ENCODE assay signal across 22 cellular contexts in genomic region chr2:15979051-15979758, GRCh38. TPM values are rescaled to one million over a fixed set of nuclear protein-coding genes. Genes with fewer than 3 reads are reported as not detected.
A peak's percentile ranks its signal among the peaks of the same experiment; 100 is the strongest.
DNase-seq lines count a peak whose midpoint lies in the region; ATAC-seq, FAIRE-seq and TF ChIP-seq lines count a peak whose summit lies in the region.
"Had no signal": no experiment of that assay in that cellular context is flagged by ENCODE, and none has a peak within 500 bp of the region (broad histone marks: within the 10 kb centered on the region; RNA-seq: fewer than 3 reads in every experiment).

No MANE protein-coding gene starts in this region.

- H3K9ac ChIP-seq in HUES64 (ENCODE audit: low read depth, low read length) (no peak overlapping the region), H1 (replicated peaks in 1 of 4; ENCODE audit: extremely low read depth in 1 of 4, low read depth in 3 of 4, low read length in 3 of 4) (no peak overlapping the region)
- H3K9ac ChIP-seq: GM23248 had no signal

- 81% methylated on average over 9 of the region's 9 CpGs for WGBS in HUES64
- WGBS in H1 (ENCODE audit: extremely low coverage in 1 of 2, insufficient coverage in 1 of 2, insufficient read length in 1 of 2, insufficient replicate concordance in 2 of 2, low coverage in 1 of 2, low lambda C conversion rate in 2 of 2, missing lambda C conversion rate in 1 of 2), 2 experiments, result 84% methylated on average over 9 of the region's 9 CpGs; no CpG with 5 or more reads in 1 of the 2 experiments
- WGBS in sigmoid colon, 2 donors, result 82 to 85% methylated on average over 9 of the region's 9 CpGs

- H3K4me3 ChIP-seq in HUES64 (ENCODE audit: low read length), result no peak overlapping the region
- H3K4me3 ChIP-seq in H1 (ENCODE audit: extremely low read depth in 1 of 4, insufficient read depth in 2 of 4, low read depth in 3 of 4, low read length in 4 of 4), result no peak overlapping the region
- H3K4me3 ChIP-seq in sigmoid colon, result no peak overlapping the region
- H3K4me3 ChIP-seq: GM23248, HAP-1 had no signal

- intact Hi-C loops in sigmoid colon (cut with DNase I), result no loop called here

- peak overlapping the region; percentile 59 for H2BK120ac ChIP-seq in H1 (replicated peaks; ENCODE audit: low read depth, low read length)

- H2AFZ ChIP-seq in H1 (ENCODE audit: low read length), result no peak overlapping the region
- H2AFZ ChIP-seq: GM23248 had no signal

- peaks cover 6% of the 10 kb centered on the region for H3K27me3 Mint-ChIP-seq in nephron progenitor cell (ENCODE audit: low read depth, poor library complexity)
- H3K27me3 Mint-ChIP-seq in activated CD8-positive, alpha-beta T cell treated with anti-CD3 and anti-CD28 coated beads, Interleukin-2, amount 10 ng/mL, durations not matched to agents 7 days and 5 days (ENCODE audit: low read depth), result no peaks in the 10 kb centered on the region
- H3K27me3 Mint-ChIP-seq: CD4-positive, alpha-beta T cell had no signal

- H3K79me2 ChIP-seq in H1 (ENCODE audit: control insufficient read depth in 1 of 2, insufficient read depth in 2 of 2, low read length in 2 of 2), result no peaks in the 10 kb centered on the region

- no peaks in the 10 kb centered on the region for H3K36me3 ChIP-seq in HUES64 (ENCODE audit: insufficient read depth, low read length)
- no peaks in the 10 kb centered on the region for H3K36me3 ChIP-seq in H1 (ENCODE audit: control insufficient read depth in 2 of 4, insufficient read depth in 4 of 4, low read length in 3 of 4)
- no peaks in the 10 kb centered on the region for H3K36me3 ChIP-seq in sigmoid colon
- H3K36me3 ChIP-seq: HAP-1 had no signal

- H3K79me1 ChIP-seq in H1 (ENCODE audit: low read depth, low read length), result no peaks in the 10 kb centered on the region

- H2BK12ac ChIP-seq in H1 (ENCODE audit: low read depth, low read length), result peak overlapping the region; percentile 42; the same call in 1 of the 2 replicates

- no peaks in the 10 kb centered on the region for H4K20me1 ChIP-seq in H1 (replicated peaks in 1 of 2; ENCODE audit: control insufficient read depth in 1 of 2, insufficient read depth in 2 of 2, low read length in 2 of 2)

- H3K9me3 Mint-ChIP-seq in nephron progenitor cell, result peaks cover 4% of the 10 kb centered on the region
- no peaks in the 10 kb centered on the region for H3K9me3 Mint-ChIP-seq in activated CD8-positive, alpha-beta T cell treated with anti-CD3 and anti-CD28 coated beads, Interleukin-2, amount 10 ng/mL, durations not matched to agents 7 days and 5 days (ENCODE audit: insufficient read depth)
- H3K9me3 Mint-ChIP-seq: CD4-positive, alpha-beta T cell had no signal

- H4K91ac ChIP-seq in H1 (replicated peaks; ENCODE audit: insufficient read length, low read length), result peak overlapping the region; percentile 1

- TF ChIP-seq RAD21 in H1 (IDR thresholded peaks at IDR 0.05 in 1 of 2, conservative IDR thresholded peaks at IDR 0.05 in 1 of 2; ENCODE audit: low read depth in 2 of 2, low read length in 2 of 2), result no peak

- peak overlapping the region; percentile 20; the same call in 1 of the 2 replicates for H3K18ac ChIP-seq in H1 (ENCODE audit: extremely low read depth, low read length)

- no peak for TF ChIP-seq EP300 in H1 (IDR thresholded peaks at IDR 0.05; ENCODE audit: borderline replicate concordance in 1 of 2, low read depth in 2 of 2, low read length in 2 of 2)
- TF ChIP-seq EP300 in sigmoid colon (IDR thresholded peaks at IDR 0.05), result no peak

- H3K4ac ChIP-seq in H1 (replicated peaks; ENCODE audit: insufficient read length, low read depth, low read length), result no peak overlapping the region

- no peak for ATAC-seq in activated CD8-positive, alpha-beta T cell treated with anti-CD3 and anti-CD28 coated beads, Interleukin-2, amount 10 ng/mL, durations not matched to agents 7 days and 5 days

- H3K23ac ChIP-seq in H1 (ENCODE audit: insufficient read length), result no peak overlapping the region

- H4K8ac ChIP-seq in H1 (ENCODE audit: extremely low read depth, insufficient read depth, low read length), result no peak overlapping the region

- H3K4me1 Mint-ChIP-seq in nephron progenitor cell, result peaks cover 68% of the 10 kb centered on the region
- no peaks in the 10 kb centered on the region for H3K4me1 Mint-ChIP-seq in activated CD8-positive, alpha-beta T cell treated with anti-CD3 and anti-CD28 coated beads, Interleukin-2, amount 10 ng/mL, durations not matched to agents 7 days and 5 days (ENCODE audit: low read depth)

- H3K9me3 ChIP-seq in HUES64 (ENCODE audit: insufficient read depth, low read depth, low read length) (no peaks in the 10 kb centered on the region), H1 (ENCODE audit: insufficient read depth in 2 of 2, low read depth in 1 of 2, low read length in 1 of 2) (no peaks in the 10 kb centered on the region), sigmoid colon (no peaks in the 10 kb centered on the region)
- H3K9me3 ChIP-seq: Caco-2, HAP-1 had no signal

- peak overlapping the region; percentile 100 for H2BK20ac ChIP-seq in H1 (ENCODE audit: low read length)

- H3K4me1 ChIP-seq in HUES64 (ENCODE audit: insufficient read depth, low read length), result peaks cover 27% of the 10 kb centered on the region
- peaks cover 1 to 16% (median 6%) of the 10 kb centered on the region in 4 experiments; a peak in 5 of 7 replicates for H3K4me1 ChIP-seq in H1 (replicated peaks in 1 of 4; ENCODE audit: control insufficient read depth in 3 of 4, insufficient read depth in 4 of 4, low read length in 3 of 4)
- H3K4me1 ChIP-seq in sigmoid colon, result peaks cover 0 to 3% (median 2%) of the 10 kb centered on the region in 4 donors
- H3K4me1 ChIP-seq: Caco-2 had no signal

- TF ChIP-seq POLR2A in H1 (IDR thresholded peaks at IDR 0.05; ENCODE audit: control extremely low read depth in 1 of 2, low read depth in 2 of 2, low read length in 2 of 2) (no peak), sigmoid colon (IDR thresholded peaks at IDR 0.05) (no peak)

- H3K23me2 ChIP-seq in H1 (ENCODE audit: low read depth, low read length), result no peaks in the 10 kb centered on the region

- peak overlapping the region; percentile 48 for H3K27ac Mint-ChIP-seq in nephron progenitor cell
- H3K27ac Mint-ChIP-seq in activated CD8-positive, alpha-beta T cell treated with anti-CD3 and anti-CD28 coated beads, Interleukin-2, amount 10 ng/mL, durations not matched to agents 7 days and 5 days, result no peak overlapping the region
- H3K27ac Mint-ChIP-seq: CD4-positive, alpha-beta T cell had no signal

- H2BK15ac ChIP-seq in H1 (ENCODE audit: low read length), result no peak overlapping the region

- FAIRE-seq in H1 (lab: Jason Lieb, UNC), result no peak
- FAIRE-seq: A204.1, D721Med, GM12892, GM18507 had no signal

- no peak overlapping the region for H3K4me3 Mint-ChIP-seq in nephron progenitor cell
- no peak overlapping the region for H3K4me3 Mint-ChIP-seq in activated CD8-positive, alpha-beta T cell treated with anti-CD3 and anti-CD28 coated beads, Interleukin-2, amount 10 ng/mL, durations not matched to agents 7 days and 5 days
- H3K4me3 Mint-ChIP-seq: CD4-positive, alpha-beta T cell had no signal

- no peak for TF ChIP-seq CTCF in H1 (IDR thresholded peaks at IDR 0.05; ENCODE audit: control extremely low read depth in 1 of 3, insufficient read depth in 1 of 3, low read depth in 1 of 3, low read length in 3 of 3)
- no peak for TF ChIP-seq CTCF in nephron progenitor cell (IDR thresholded peaks at IDR 0.05)
- TF ChIP-seq CTCF in sigmoid colon (IDR thresholded peaks at IDR 0.05), result no peak

- DNase-seq in H1 (ENCODE audit: low read depth in 1 of 2, low spot score in 2 of 2) (no peak), nephron progenitor cell (no peak), sigmoid colon (peak; percentile 13), NCI-H1417 (lab: John Stamatoyannopoulos, UW) (no peak), HPDE6-E6E7 (ENCODE audit: extremely low spot score) (no peak), DMS153 (lab: John Stamatoyannopoulos, UW) (no peak)
- no peak for DNase-seq in activated CD8-positive, alpha-beta T cell treated with anti-CD3 and anti-CD28 coated beads, Interleukin-2, amount 10 ng/mL, durations not matched to agents 7 days and 5 days
- DNase-seq: ACHN; Caco-2; CD4-positive, alpha-beta T cell; DMS79; GDM1; GM23248; KG1 had no signal

- H2AK5ac ChIP-seq in H1 (ENCODE audit: low read depth, low read length), result no peak overlapping the region

- peak overlapping the region; percentile 14; the same call in 1 of the 2 replicates for H2BK5ac ChIP-seq in H1 (ENCODE audit: low read depth, low read length)

- CTCF ChIA-PET in H1 (lab: Charles Lee; ENCODE audit: partially characterized antibody), result interaction anchor here (0.9 to 1.8 kb wide), 3 partner anchors 39 to 303 kb away, joined by 3 to 6 read pairs (median 4); partner anchors contain the start of gene MYCN
- CTCF ChIA-PET in activated CD8-positive, alpha-beta T cell treated with anti-CD3 and anti-CD28 coated beads, Interleukin-2, amount 10 ng/mL, durations not matched to agents 7 days and 5 days (lab: Charles Lee), result no interaction called here

- POLR2A ChIA-PET in H1 (lab: Charles Lee; ENCODE audit: partially characterized antibody), result interaction anchor here (2.1 kb wide), 1 partner anchor 21 kb away, joined by 8 read pairs; no protein-coding TSS in a partner anchor
- POLR2A ChIA-PET in activated CD8-positive, alpha-beta T cell treated with anti-CD3 and anti-CD28 coated beads, Interleukin-2, amount 10 ng/mL, durations not matched to agents 7 days and 5 days (lab: Charles Lee), result no interaction called here

- no peak overlapping the region for H3K4me2 ChIP-seq in H1 (ENCODE audit: insufficient read depth in 1 of 2, low read depth in 2 of 2, low read length in 2 of 2)

- H3K27ac ChIP-seq in HUES64 (ENCODE audit: low read depth, low read length) (peak overlapping the region; percentile 41; the same call in 1 of the 2 replicates), H1 (ENCODE audit: low read depth, low read length) (no peak overlapping the region), sigmoid colon (no peak overlapping the region)
- H3K27ac ChIP-seq: C4-2B, GM23248 had no signal

- H4K5ac ChIP-seq in H1 (ENCODE audit: insufficient read length, low read depth, low read length), result no peak overlapping the region

- no peaks in the 10 kb centered on the region for H3K27me3 ChIP-seq in HUES64 (ENCODE audit: insufficient read depth, low read length)
- no peaks in the 10 kb centered on the region; a peak in 1 of 7 replicates for H3K27me3 ChIP-seq in H1 (replicated peaks in 1 of 4; ENCODE audit: control insufficient read depth in 3 of 4, extremely low read depth in 1 of 4, insufficient read depth in 3 of 4, low read length in 3 of 4)
- no peaks in the 10 kb centered on the region for H3K27me3 ChIP-seq in sigmoid colon

- no peak overlapping the region for H3K56ac ChIP-seq in H1 (replicated peaks; ENCODE audit: insufficient read length, low read depth, low read length)

- no peaks in the 10 kb centered on the region for H3K36me3 Mint-ChIP-seq in nephron progenitor cell (ENCODE audit: low read depth)
- H3K36me3 Mint-ChIP-seq in activated CD8-positive, alpha-beta T cell treated with anti-CD3 and anti-CD28 coated beads, Interleukin-2, amount 10 ng/mL, durations not matched to agents 7 days and 5 days (ENCODE audit: low read depth), result no peaks in the 10 kb centered on the region

- H3K14ac ChIP-seq in H1 (ENCODE audit: insufficient read length), result no peak overlapping the region

RNA-seq across cellular contexts. Expression of gene MYCN, which starts 38.9 kb away (rescaled TPM):
- 75.7 TPM for polyA plus RNA-seq in HUES64 (2013, experiment 1 of 2)
- polyA plus RNA-seq in HUES64 (2013, experiment 2 of 2), result 76.3 TPM
- total RNA-seq in H1 (2021; fragmentation: NEBNext Ultra II Directional; extraction: Animal tissue kit (Norgen Biotek cat#: 25700)), result 137 and 142 TPM in 2 replicates
- 87.8 and 100 TPM in 2 replicates for polyA plus RNA-seq in H1 (2011; rRNA removed)
- 90.7 TPM for polyA plus RNA-seq in H1 (2011; cell fraction: cytosol; rRNA removed)
- 82.0 TPM for polyA plus RNA-seq in H1 (2011; cell fraction: nucleus; rRNA removed)
- 85.1 to 103 TPM (median 94.3 TPM) in 4 replicates for polyA plus RNA-seq in H1 (2012, experiment 1 of 2)
- 144 TPM for polyA plus RNA-seq in H1 (2012, experiment 2 of 2)
- polyA plus RNA-seq in H1 (2013, experiment 1 of 2), result 90.2 TPM
- 86.8 TPM for polyA plus RNA-seq in H1 (2013, experiment 2 of 2)
- polyA minus RNA-seq in H1 (2011; rRNA and poly(A)+ RNA removed), result 51.6 and 92.6 TPM in 2 replicates
- polyA minus RNA-seq in H1 (2011; cell fraction: cytosol; rRNA and poly(A)+ RNA removed), result 57.2 TPM
- polyA minus RNA-seq in H1 (2011; cell fraction: nucleus; rRNA and poly(A)+ RNA removed), result 35.0 TPM
- total RNA-seq in sigmoid colon, result under 1 TPM; 0.33 to 0.71 (median 0.55) TPM
- under 1 TPM in 2 of 3 donors, not detected in 1; 0.51 to 0.60 TPM for polyA plus RNA-seq in sigmoid colon
- not detected for total RNA-seq in activated CD8-positive, alpha-beta T cell treated with anti-CD3 and anti-CD28 coated beads, Interleukin-2, amount 10 ng/mL, durations not matched to agents 7 days and 5 days
- total RNA-seq: GM23248 had no signal
- polyA plus RNA-seq: BJ, GM23248 had no signal

Comparison
In these comparisons a context has a peak if more than half of its experiments do, and no peak if none do; other contexts are left out.
1. RNA of gene MYCN, which starts 38.9 kb away (total RNA-seq): 137 to 142 TPM in H1; 0.33 to 0.71 TPM in sigmoid colon and not detected in activated CD8-positive, alpha-beta T cell treated with anti-CD3 and anti-CD28 coated beads, Interleukin-2, amount 10 ng/mL, durations not matched to agents 7 days and 5 days; every median in the first group is over 10 times any median in the second.